1 cellular context compared by ENCODE assay signal in genomic region chr13:33353210-33353609, GRCh38.
TF ChIP-seq lines count a peak whose summit lies in the region.

No MANE protein-coding gene starts in this region.

TF ChIP-seq in WTC11, 78 proteins besides CTCF, POLR2A, EP300 and RAD21 (continued from another document):
- TF ChIP-seq, protein P1, sequence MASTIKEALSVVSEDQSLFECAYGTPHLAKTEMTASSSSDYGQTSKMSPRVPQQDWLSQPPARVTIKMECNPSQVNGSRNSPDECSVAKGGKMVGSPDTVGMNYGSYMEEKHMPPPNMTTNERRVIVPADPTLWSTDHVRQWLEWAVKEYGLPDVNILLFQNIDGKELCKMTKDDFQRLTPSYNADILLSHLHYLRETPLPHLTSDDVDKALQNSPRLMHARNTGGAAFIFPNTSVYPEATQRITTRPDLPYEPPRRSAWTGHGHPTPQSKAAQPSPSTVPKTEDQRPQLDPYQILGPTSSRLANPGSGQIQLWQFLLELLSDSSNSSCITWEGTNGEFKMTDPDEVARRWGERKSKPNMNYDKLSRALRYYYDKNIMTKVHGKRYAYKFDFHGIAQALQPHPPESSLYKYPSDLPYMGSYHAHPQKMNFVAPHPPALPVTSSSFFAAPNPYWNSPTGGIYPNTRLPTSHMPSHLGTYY (CRISPR knock-in tag; IDR thresholded peaks at IDR 0.05), result no peak
- TF ChIP-seq ESRRA (CRISPR knock-in tag; IDR thresholded peaks at IDR 0.05; ENCODE audit: borderline replicate concordance) (no peak), FOXP1 (CRISPR knock-in tag; IDR thresholded peaks at IDR 0.05; ENCODE audit: borderline replicate concordance) (no peak), IRF2 (CRISPR knock-in tag; IDR thresholded peaks at IDR 0.05; ENCODE audit: borderline replicate concordance, low read depth) (no peak), NFE2L1 (CRISPR knock-in tag; IDR thresholded peaks at IDR 0.05) (no peak), ATF2 (CRISPR knock-in tag; IDR thresholded peaks at IDR 0.05; ENCODE audit: borderline replicate concordance, low read depth) (no peak), TEAD4 (CRISPR knock-in tag; IDR thresholded peaks at IDR 0.05) (no peak), RORB (CRISPR knock-in tag; IDR thresholded peaks at IDR 0.05) (no peak)
- TF ChIP-seq, protein P2, sequence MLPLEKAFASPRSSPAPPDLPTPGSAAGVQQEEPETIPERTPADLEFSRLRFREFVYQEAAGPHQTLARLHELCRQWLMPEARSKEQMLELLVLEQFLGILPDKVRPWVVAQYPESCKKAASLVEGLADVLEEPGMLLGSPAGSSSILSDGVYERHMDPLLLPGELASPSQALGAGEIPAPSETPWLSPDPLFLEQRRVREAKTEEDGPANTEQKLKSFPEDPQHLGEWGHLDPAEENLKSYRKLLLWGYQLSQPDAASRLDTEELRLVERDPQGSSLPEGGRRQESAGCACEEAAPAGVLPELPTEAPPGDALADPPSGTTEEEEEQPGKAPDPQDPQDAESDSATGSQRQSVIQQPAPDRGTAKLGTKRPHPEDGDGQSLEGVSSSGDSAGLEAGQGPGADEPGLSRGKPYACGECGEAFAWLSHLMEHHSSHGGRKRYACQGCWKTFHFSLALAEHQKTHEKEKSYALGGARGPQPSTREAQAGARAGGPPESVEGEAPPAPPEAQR (CRISPR knock-in tag; IDR thresholded peaks at IDR 0.05), result no peak
